1 cellular context compared by ENCODE assay signal in genomic region chr16:22206013-22206846, GRCh38.
TF ChIP-seq lines count a peak whose summit lies in the region.

TSS of gene EEF2K (plus strand) at chr16:22206278. CDS start at chr16:22225730, 19,452 bp downstream.

TF ChIP-seq in HepG2, 621 proteins besides CTCF, POLR2A, EP300 and RAD21 (continued from another document):
- peak; percentile 78 for TF ChIP-seq MNT (IDR thresholded peaks at IDR 0.05)
- peak; percentile 83; the same call in 1 of the 2 replicates for TF ChIP-seq CREBL2 (CRISPR knock-in tag; IDR thresholded peaks at IDR 0.05; ENCODE audit: borderline replicate concordance)
- peak; percentile 88 for TF ChIP-seq POLR2AphosphoS5 (IDR thresholded peaks at IDR 0.05; ENCODE audit: low read depth, low read length)
- peak; percentile 41; the same call in 1 of the 2 replicates for TF ChIP-seq DR1 (CRISPR knock-in tag; IDR thresholded peaks at IDR 0.05)
- peak; percentile 94 for TF ChIP-seq LBX2 (CRISPR knock-in tag; IDR thresholded peaks at IDR 0.05; ENCODE audit: borderline replicate concordance)
- peak; percentile 69; the same call in 1 of the 2 replicates for TF ChIP-seq TMF1 (CRISPR knock-in tag; IDR thresholded peaks at IDR 0.05; ENCODE audit: low read depth)
- TF ChIP-seq AHDC1 (CRISPR knock-in tag; IDR thresholded peaks at IDR 0.05; ENCODE audit: borderline replicate concordance): no peak
- peak; percentile 97 for TF ChIP-seq ZNF446 (CRISPR knock-in tag; IDR thresholded peaks at IDR 0.05)
- TF ChIP-seq ZNF597 (CRISPR knock-in tag; IDR thresholded peaks at IDR 0.05): no peak
- TF ChIP-seq EHMT2 (IDR thresholded peaks at IDR 0.05; ENCODE audit: borderline replicate concordance, low read depth, low read length): no peak
- TF ChIP-seq JUNB (CRISPR knock-in tag; IDR thresholded peaks at IDR 0.05; ENCODE audit: borderline replicate concordance): no peak
- TF ChIP-seq DBP (CRISPR knock-in tag; IDR thresholded peaks at IDR 0.05; ENCODE audit: not compliant biosample characterization): no peak
- peak; percentile 89; the same call in 1 of the 2 replicates for TF ChIP-seq ZNF605 (CRISPR knock-in tag; IDR thresholded peaks at IDR 0.05)
- TF ChIP-seq ZBTB14 (CRISPR knock-in tag; IDR thresholded peaks at IDR 0.05): no peak
- TF ChIP-seq TP53 (CRISPR knock-in tag; conservative IDR thresholded peaks at IDR 0.05): peak; percentile 81; the same call in 1 of the 2 replicates
- TF ChIP-seq TOE1 (CRISPR knock-in tag; IDR thresholded peaks at IDR 0.05): 0 out of 2 replicates have a peak, but pooled peaks have one; percentile 68
- peak; percentile 61; the same call in 1 of the 2 replicates for TF ChIP-seq ONECUT2 (CRISPR knock-in tag; IDR thresholded peaks at IDR 0.05)
- TF ChIP-seq ARHGAP35 (CRISPR knock-in tag; IDR thresholded peaks at IDR 0.05; ENCODE audit: borderline replicate concordance): peak; percentile 95
- peak; percentile 86 for TF ChIP-seq ZNF12 (CRISPR knock-in tag; IDR thresholded peaks at IDR 0.05)
- peak; percentile 31; the same call in 1 of the 2 replicates for TF ChIP-seq ZNF589 (CRISPR knock-in tag; conservative IDR thresholded peaks at IDR 0.05)
- TF ChIP-seq ZFP91 (CRISPR knock-in tag; IDR thresholded peaks at IDR 0.05; ENCODE audit: borderline replicate concordance): peak; percentile 97
- TF ChIP-seq ZNF710 (CRISPR knock-in tag; IDR thresholded peaks at IDR 0.05; ENCODE audit: borderline replicate concordance): peak; percentile 81; the same call in 1 of the 2 replicates
- peak; percentile 86 for TF ChIP-seq ZNF724P (CRISPR knock-in tag; IDR thresholded peaks at IDR 0.05; ENCODE audit: borderline replicate concordance)
- no peak for TF ChIP-seq PHB2 (IDR thresholded peaks at IDR 0.05; ENCODE audit: partially characterized antibody)
- TF ChIP-seq ZNF549 (CRISPR knock-in tag; IDR thresholded peaks at IDR 0.05): no peak
- peak; percentile 38; the same call in 1 of the 2 replicates for TF ChIP-seq ZBTB21 (CRISPR knock-in tag; IDR thresholded peaks at IDR 0.05)
